ENCODE assay signal across 1 cellular context in genomic region chr1:232319518-232319917, GRCh38.
TF ChIP-seq lines count a peak whose summit lies in the region.

No MANE protein-coding gene starts in this region.

TF ChIP-seq in neural cell, 6 proteins besides CTCF, POLR2A, EP300 and RAD21 (continued from another document):
- TF ChIP-seq REST (IDR thresholded peaks at IDR 0.05; ENCODE audit: borderline replicate concordance): no peak
- no peak for TF ChIP-seq TAF1 (IDR thresholded peaks at IDR 0.05; ENCODE audit: low read depth)
- no peak for TF ChIP-seq POLR2AphosphoS5 (IDR thresholded peaks at IDR 0.05)
- no peak for TF ChIP-seq MXI1 (conservative IDR thresholded peaks at IDR 0.05; ENCODE audit: poor library complexity, severe bottlenecking)
